8 cellular contexts compared by ENCODE assay signal in genomic region chr18:5266721-5267120, GRCh38.
"Had no signal": no experiment of that assay in that cellular context is flagged by ENCODE, and none has a peak within 500 bp of the region (broad histone marks: within the 10 kb centered on the region; RNA-seq: fewer than 3 reads in every experiment).

No MANE protein-coding gene starts in this region.

- H3K4me2 ChIP-seq: GM23338, KMS-11 had no signal

- H3K4me1 ChIP-seq: HAP-1 had no signal

- ATAC-seq: GM23338, HCT116 had no signal

- H3K36me3 ChIP-seq: HAP-1 had no signal

- H2AFZ ChIP-seq: GM23338 had no signal

- DNase-seq: H7, HFFc6, Karpas-422 had no signal

- H3K4me3 ChIP-seq: GM23338, HAP-1 had no signal

- H3K9ac ChIP-seq: KMS-11 had no signal

- H3K9me3 ChIP-seq: HAP-1 had no signal

- H3K27ac ChIP-seq: HL-60, KMS-11 had no signal
